Comparison of ENCODE assay signal across 8 cellular contexts in genomic region chr5:1800470-1801060, GRCh38. TPM values are rescaled to one million over a fixed set of nuclear protein-coding genes. Genes with fewer than 3 reads are reported as not detected.
DNase-seq lines count a peak whose midpoint lies in the region; ATAC-seq, FAIRE-seq and TF ChIP-seq lines count a peak whose summit lies in the region.

No MANE protein-coding gene starts in this region.

- peaks cover 3 to 15% of the 10 kb centered on the region in 2 donors for H3K4me1 ChIP-seq in lung (ENCODE audit: control insufficient read depth in 2 of 2, insufficient read depth in 2 of 2, low read length in 2 of 2)
- peaks cover 0 to 32% (median 17%) of the 10 kb centered on the region in 4 donors for H3K4me1 ChIP-seq in tibial artery

- peak overlapping the region; percentile 89 to 91 for H3K27ac ChIP-seq in lung (ENCODE audit: low read depth in 1 of 2, low read length in 1 of 2)
- H3K27ac ChIP-seq in tibial artery: peak overlapping the region; percentile 58 to 81

- peak; percentile 12 for DNase-seq in NCI-H1436 (lab: John Stamatoyannopoulos, UW)
- DNase-seq in NCI-H1436 treated with DMSO at 0.1 percent for 48 hours (lab: John Stamatoyannopoulos, UW): no peak
- DNase-seq in SHP77 treated with DMSO at 0.1 percent for 48 hours (lab: John Stamatoyannopoulos, UW): peak; percentile 74
- no peak for DNase-seq in chondrocyte (ENCODE audit: low spot score)
- no peak for DNase-seq in lung (ENCODE audit: low spot score)
- peak; percentile 19 to 70 for DNase-seq in tibial artery
- no peak for DNase-seq in H54 (ENCODE audit: insufficient read length, low spot score)

- no peaks in the 10 kb centered on the region for H3K27me3 Mint-ChIP-seq in chondrocyte (ENCODE audit: low read depth)

- H3K36me3 Mint-ChIP-seq in chondrocyte (ENCODE audit: low read depth): peaks cover 17% of the 10 kb centered on the region

- TF ChIP-seq POLR2A in H54 (IDR thresholded peaks at IDR 0.05; ENCODE audit: low read depth, low read length): no peak

- H3K4me3 ChIP-seq in lung (peak overlapping the region; percentile 93), tibial artery (peak overlapping the region; percentile 58 to 83)

- H3K27me3 ChIP-seq in lung (ENCODE audit: control insufficient read depth, insufficient read depth): no peaks in the 10 kb centered on the region
- H3K27me3 ChIP-seq in tibial artery: no peaks in the 10 kb centered on the region

- H3K4me3 Mint-ChIP-seq in chondrocyte (ENCODE audit: unreplicated experiment): peak overlapping the region; percentile 99

- no peak for FAIRE-seq in H54 (lab: Jason Lieb, UNC)

- intact Hi-C loops in tibial artery (cut with DNase I; ENCODE audit: low total_unique reads): no loop called here

- 1 to 5% methylated on average over 20 of the region's 20 CpGs for WGBS in lung, 2 donors

- peaks cover 33% of the 10 kb centered on the region for H3K4me1 Mint-ChIP-seq in chondrocyte (ENCODE audit: low read depth)

- no peaks in the 10 kb centered on the region for H3K9me3 Mint-ChIP-seq in chondrocyte (ENCODE audit: low read depth)

- TF ChIP-seq CTCF in chondrocyte (IDR thresholded peaks at IDR 0.05) (no peak), lung (IDR thresholded peaks at IDR 0.05; ENCODE audit: control extremely low read depth, extremely low read depth) (no peak), tibial artery (IDR thresholded peaks at IDR 0.05) (no peak)

- peaks cover 8 to 37% of the 10 kb centered on the region in 2 donors for H3K36me3 ChIP-seq in lung (ENCODE audit: control insufficient read depth in 2 of 2, insufficient read depth in 2 of 2, low read length in 2 of 2)
- peaks cover 37 to 62% (median 44%) of the 10 kb centered on the region in 3 donors for H3K36me3 ChIP-seq in tibial artery

- peak; percentile 6 for ATAC-seq in HG03354 (IDR thresholded peaks at IDR 0.05; ENCODE audit: poor library complexity, severe bottlenecking, unreplicated experiment)
- ATAC-seq in lung (ENCODE audit: insufficient read depth, low FRiP score): no peak

- peaks cover 0 to 2% of the 10 kb centered on the region in 2 donors for H3K9me3 ChIP-seq in lung (ENCODE audit: control insufficient read depth in 2 of 2, insufficient read depth in 1 of 2, low read length in 1 of 2)
- no peaks in the 10 kb centered on the region for H3K9me3 ChIP-seq in tibial artery

- peak overlapping the region; percentile 100 for H3K27ac Mint-ChIP-seq in chondrocyte (ENCODE audit: unreplicated experiment)

RNA-seq across cellular contexts. Expression of gene NDUFS6, which starts 0.6 kb away (rescaled TPM):
- total RNA-seq in chondrocyte (23.7 to 31.3 TPM (median 25.7 TPM) in 3 replicates), lung (10 to 100 TPM; 18.0 to 38.4 TPM)
- polyA plus RNA-seq in lung: 10 to 100 TPM; 40.9 to 67.9 TPM

RNA-seq across cellular contexts. Expression of gene MRPL36, which starts 0.9 kb away (rescaled TPM):
- total RNA-seq in chondrocyte (37.4 to 50.8 TPM (median 48.3 TPM) in 3 replicates), lung (10 to 100 TPM; 14.5 to 30.5 TPM)
- 10 to 100 TPM; 50.4 to 62.8 TPM for polyA plus RNA-seq in lung

Comparison
In these comparisons a context has a peak if more than half of its experiments do, and no peak if none do; other contexts are left out.
1. DNase-seq: peak in NCI-H1436 (single experiment), SHP77 treated with DMSO at 0.1 percent for 48 hours (single experiment) and tibial artery (2 of 2); none in NCI-H1436 treated with DMSO at 0.1 percent for 48 hours (single experiment), chondrocyte (single experiment), lung (single experiment) and H54 (single experiment).